In genomic region chr13:113852536-113853517, GRCh38 we compare ENCODE assay signal across 1 cellular context.
TF ChIP-seq lines count a peak whose summit lies in the region.

No MANE protein-coding gene starts in this region.

TF ChIP-seq in H1, 55 proteins besides CTCF, POLR2A, EP300 and RAD21 (continued from another document):
- TF ChIP-seq SIN3A (conservative IDR thresholded peaks at IDR 0.05 in 1 of 2, IDR thresholded peaks at IDR 0.05 in 1 of 2; ENCODE audit: low read depth in 1 of 2, low read length in 2 of 2) (no peak), SP4 (IDR thresholded peaks at IDR 0.05; ENCODE audit: low read length) (no peak), CHD2 (IDR thresholded peaks at IDR 0.05; ENCODE audit: low read length) (no peak), NRF1 (IDR thresholded peaks at IDR 0.05; ENCODE audit: low read depth, low read length) (no peak), TEAD4 (IDR thresholded peaks at IDR 0.05; ENCODE audit: low read depth, low read length) (no peak), TBP (IDR thresholded peaks at IDR 0.05; ENCODE audit: low read depth, low read length) (no peak), YY1 (IDR thresholded peaks at IDR 0.05; ENCODE audit: low read depth, low read length) (no peak), NANOG (IDR thresholded peaks at IDR 0.05; ENCODE audit: insufficient read depth, low read depth, low read length, poor library complexity, severe bottlenecking) (no peak), MAFK (IDR thresholded peaks at IDR 0.05; ENCODE audit: low read depth, low read length) (no peak), PHF8 (conservative IDR thresholded peaks at IDR 0.05; ENCODE audit: low read depth, low read length) (no peak), CEBPB (IDR thresholded peaks at IDR 0.05; ENCODE audit: low read depth, low read length) (no peak), GTF2F1 (IDR thresholded peaks at IDR 0.05; ENCODE audit: borderline replicate concordance, low read depth, low read length) (no peak), CHD1 (IDR thresholded peaks at IDR 0.05; ENCODE audit: low read depth, low read length) (no peak), KDM1A (IDR thresholded peaks at IDR 0.05; ENCODE audit: borderline replicate concordance, low read length) (no peak)
